Comparison of ENCODE assay signal across 14 cellular contexts in the genomic region with DNA sequence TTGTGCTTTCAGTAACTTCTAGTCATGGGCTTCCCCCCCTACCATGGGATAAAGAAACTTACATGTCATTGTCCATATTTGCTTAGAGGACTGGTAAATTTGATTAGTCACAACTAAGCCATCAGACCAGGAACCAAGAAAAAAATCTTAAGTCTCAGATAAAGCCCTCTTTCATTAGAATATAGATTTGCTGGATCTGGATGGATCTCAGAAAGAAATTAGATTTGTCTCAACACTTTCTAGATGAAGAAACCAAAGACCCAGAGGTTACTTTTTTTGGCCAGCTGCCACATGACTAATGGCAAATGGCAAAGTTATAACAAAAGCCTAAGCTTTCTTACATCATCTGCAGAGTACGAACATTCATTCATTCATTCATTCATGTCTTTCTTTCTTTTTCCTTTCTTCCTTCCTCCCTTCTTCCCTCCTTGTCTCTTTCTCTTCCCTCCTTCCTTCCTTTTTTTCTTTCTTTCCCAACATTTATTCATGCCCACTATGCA.
DNase-seq lines count a peak whose midpoint lies in the region; ATAC-seq and TF ChIP-seq lines count a peak whose summit lies in the region.
"Had no signal": no experiment of that assay in that cellular context is flagged by ENCODE, and none has a peak within 500 bp of the region (broad histone marks: within the 10 kb centered on the region; RNA-seq: fewer than 3 reads in every experiment).

No MANE protein-coding gene starts in this region.

- peak; percentile 27 for DNase-seq in AG10803 (ENCODE audit: low read depth)
- peak; percentile 77 for DNase-seq in NCI-H1694 (lab: John Stamatoyannopoulos, UW)
- DNase-seq in astrocyte of the cerebellum (ENCODE audit: low read depth): peak; percentile 54
- DNase-seq in foreskin melanocyte: peak; percentile 85
- DNase-seq in AG08396 (ENCODE audit: low spot score): no peak
- no peak for DNase-seq in activated T-cell treated with anti-CD3 and anti-CD28 coated beads for 4 hours
- DNase-seq in activated gamma-delta T cell treated with Interleukin-2 at 50 U/mL for 16 hours: no peak
- DNase-seq: activated CD8-positive, alpha-beta memory T cell treated with anti-CD3 and anti-CD28 coated beads, Interleukin-2, amount 10 ng/mL, durations not matched to agents 7 days and 5 days; AML-193; mucosa of descending colon; NCI-H748 treated with DMSO at 0.1 percent for 48 hours had no signal

- H3K4me3 ChIP-seq in AG10803 (ENCODE audit: low read length): no peak overlapping the region
- no peak overlapping the region for H3K4me3 ChIP-seq in astrocyte of the cerebellum (ENCODE audit: low read depth, low read length)
- H3K4me3 ChIP-seq: breast epithelium, mucosa of descending colon, smooth muscle cell had no signal

- in situ Hi-C loops in astrocyte of the cerebellum (cut with HindIII; ENCODE audit: low sequenced_read_pairs): loop anchor here (5.0 to 25.0 kb wide), 2 partner anchors 82 to 922 kb away; partner anchors contain the start of gene SP9

- TF ChIP-seq CTCF in AG10803 (conservative IDR thresholded peaks at IDR 0.05; ENCODE audit: low read length) (no peak), astrocyte of the cerebellum (IDR thresholded peaks at IDR 0.05; ENCODE audit: low read depth, low read length, missing control alignments) (no peak)

- ATAC-seq in GM21367 (IDR thresholded peaks at IDR 0.05; ENCODE audit: unreplicated experiment): no peak
- ATAC-seq: activated CD8-positive, alpha-beta memory T cell treated with anti-CD3 and anti-CD28 coated beads, Interleukin-2, amount 10 ng/mL, durations not matched to agents 7 days and 5 days; mucosa of descending colon had no signal

Comparison
In these comparisons a context has a peak if more than half of its experiments do, and no peak if none do; other contexts are left out.
1. DNase-seq: peak in AG10803 (single experiment), NCI-H1694 (single experiment), astrocyte of the cerebellum (single experiment) and foreskin melanocyte (single experiment); none in AG08396 (single experiment), activated T-cell treated with anti-CD3 and anti-CD28 coated beads for 4 hours (single experiment) and activated gamma-delta T cell treated with Interleukin-2 at 50 U/mL for 16 hours (single experiment).